ENCODE assay signal across 21 cellular contexts in the genomic region with DNA sequence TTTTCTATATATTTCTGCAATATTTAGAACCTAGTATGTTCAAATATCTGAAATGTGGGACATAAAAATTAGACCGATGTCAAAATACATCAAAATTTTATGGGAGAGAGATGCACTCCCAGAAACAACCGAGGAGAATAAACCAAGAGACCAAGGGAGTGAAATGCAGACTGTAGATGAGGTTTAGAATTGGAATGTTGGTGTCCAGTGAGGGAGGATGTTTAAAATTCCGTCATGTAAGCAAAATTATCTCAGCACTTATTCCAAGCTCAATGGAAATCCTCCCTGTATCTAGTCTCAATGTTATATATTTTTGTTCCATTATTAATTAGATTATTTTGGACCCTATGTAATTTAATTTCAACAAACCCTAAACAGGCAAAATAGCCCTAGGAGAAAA.
"Had no signal": no experiment of that assay in that cellular context is flagged by ENCODE, and none has a peak within 500 bp of the region (broad histone marks: within the 10 kb centered on the region; RNA-seq: fewer than 3 reads in every experiment).

No MANE protein-coding gene starts in this region.

- H3K9me3 ChIP-seq: esophagus muscularis mucosa, left lung, uterus had no signal

- H3K27ac ChIP-seq: esophagus muscularis mucosa, heart right ventricle, left lung, uterus had no signal

- H3K4me3 ChIP-seq: esophagus muscularis mucosa, heart right ventricle, left lung, lung, uterus had no signal

- H3K27me3 ChIP-seq: esophagus muscularis mucosa, heart right ventricle, left lung, uterus had no signal

- DNase-seq: activated CD4-positive, alpha-beta T cell treated with anti-CD3 and anti-CD28 coated beads, Interleukin-2, amount 10 ng/mL, durations not matched to agents 24 days and 14 days; activated CD4-positive, CD25-positive, alpha-beta regulatory T cell treated with anti-CD3 and anti-CD28 coated beads, Interleukin-2, amount 50 U/mL, for 72 hours; activated CD8-positive, alpha-beta T cell treated with anti-CD3 and anti-CD28 coated beads for 36 hours; activated gamma-delta T cell treated with Interleukin-2 at 50 U/mL for 16 hours; activated naive CD4-positive, alpha-beta T cell treated with anti-CD3 and anti-CD28 coated beads, Interleukin-2, amount 50 U/mL, for 16 hours; activated T-cell treated with anti-CD3 and anti-CD28 coated beads, Interleukin-2, amount 50 U/mL, for 4 hours; amniotic stem cell; caudate nucleus; endodermal cell; foreskin melanocyte; heart right ventricle; left lung; mesendoderm; small intestine; stimulated activated CD4-positive, alpha-beta T cell treated with anti-CD3 and anti-CD28 coated beads, Interleukin-4, amount 100 ng/mL, for 24 hours; stimulated activated naive CD8-positive, alpha-beta T cell treated with anti-CD3 and anti-CD28 coated beads, Interleukin-15, amount 100 ng/mL, for 72 hours; substantia nigra; T-helper 9 cell; uterus had no signal

- H3K36me3 ChIP-seq: esophagus muscularis mucosa, heart right ventricle, left lung, uterus had no signal

- H3K4me1 ChIP-seq: esophagus muscularis mucosa, heart right ventricle, left lung, uterus had no signal

- FAIRE-seq: small intestine had no signal
